28 cellular contexts compared by ENCODE assay signal in the genomic region with DNA sequence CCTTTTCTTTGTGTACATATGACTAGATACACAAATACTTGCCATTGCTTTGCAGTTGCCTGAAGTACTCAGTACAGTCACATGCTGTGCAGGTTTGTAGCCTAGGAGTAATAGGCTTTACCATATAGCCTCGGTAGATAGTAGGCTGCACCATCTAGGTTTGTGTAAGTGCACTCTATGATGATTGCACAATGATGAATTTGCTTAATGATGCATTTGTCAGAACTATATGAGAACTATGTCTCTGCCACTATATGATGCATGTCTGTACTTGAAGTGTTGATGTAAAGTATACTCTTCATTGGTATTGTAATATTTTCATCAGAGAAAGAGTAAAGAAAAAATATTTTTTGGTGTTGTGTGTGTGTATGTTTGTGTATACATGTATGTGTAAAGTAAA.
"Had no signal": no experiment of that assay in that cellular context is flagged by ENCODE, and none has a peak within 500 bp of the region (broad histone marks: within the 10 kb centered on the region; RNA-seq: fewer than 3 reads in every experiment).

No MANE protein-coding gene starts in this region.

- H3K27ac ChIP-seq: neural progenitor cell, ovary, parathyroid adenoma, psoas muscle, right lobe of liver, sigmoid colon, stomach, thoracic aorta, thyroid gland, tibial nerve, upper lobe of left lung, vagina had no signal

- H3K4me1 Mint-ChIP-seq: nephron; neural progenitor cell; stimulated activated effector memory CD8-positive, alpha-beta T cell treated with anti-CD3 and anti-CD28 coated beads, Interleukin-12 subunit alpha, Interleukin-12 subunit beta, amount 100 ng/mL, for 72 hours; stimulated activated naive B cell treated with anti-CD40 and anti-IgM and Interleukin-4, amounts not matched to agents 10 μg/mL and 1 μg/mL and 100 μg/mL, for 72 hours had no signal

- H3K27ac Mint-ChIP-seq: nephron; neural progenitor cell; progenitor cell of endocrine pancreas; stimulated activated effector memory CD8-positive, alpha-beta T cell treated with anti-CD3 and anti-CD28 coated beads, Interleukin-12 subunit alpha, Interleukin-12 subunit beta, amount 100 ng/mL, for 72 hours; stimulated activated naive B cell treated with anti-CD40 and anti-IgM and Interleukin-4, amounts not matched to agents 10 μg/mL and 1 μg/mL and 100 μg/mL, for 72 hours; stimulated activated naive CD8-positive, alpha-beta T cell treated with anti-CD3 and anti-CD28 coated beads, Interleukin-15, Interleukin-2, amounts not matched to agents 100 ng/mL and 50 ng/mL, for 24 hours had no signal

- ATAC-seq: psoas muscle; right cardiac atrium; right lobe of liver; stimulated activated effector memory CD8-positive, alpha-beta T cell treated with anti-CD3 and anti-CD28 coated beads, Interleukin-12 subunit alpha, Interleukin-12 subunit beta, amount 100 ng/mL, for 72 hours; stimulated activated naive B cell treated with anti-CD40 and anti-IgM and Interleukin-4, amounts not matched to agents 10 μg/mL and 1 μg/mL and 100 μg/mL, for 72 hours had no signal

- H3K9me3 ChIP-seq: ovary, psoas muscle, right lobe of liver, sigmoid colon, stomach, thoracic aorta, thyroid gland, tibial nerve, upper lobe of left lung, vagina had no signal

- H3K36me3 Mint-ChIP-seq: neural progenitor cell; stimulated activated naive B cell treated with anti-CD40 and anti-IgM and Interleukin-4, amounts not matched to agents 10 μg/mL and 1 μg/mL and 100 μg/mL, for 72 hours had no signal

- H3K36me3 ChIP-seq: neural progenitor cell, ovary, right lobe of liver, sigmoid colon, stomach, thoracic aorta, thyroid gland, tibial nerve, upper lobe of left lung, vagina had no signal

- H3K9me3 Mint-ChIP-seq: nephron; neural progenitor cell; stimulated activated naive CD8-positive, alpha-beta T cell treated with anti-CD3 and anti-CD28 coated beads, Interleukin-15, Interleukin-2, amounts not matched to agents 100 ng/mL and 50 ng/mL, for 24 hours had no signal

- H3K4me1 ChIP-seq: neural progenitor cell, parathyroid adenoma, psoas muscle, right lobe of liver, sigmoid colon, stomach, thyroid gland, tibial nerve, upper lobe of left lung, vagina had no signal

- H3K4me3 Mint-ChIP-seq: nephron; neural progenitor cell; stimulated activated effector memory CD8-positive, alpha-beta T cell treated with anti-CD3 and anti-CD28 coated beads, Interleukin-12 subunit alpha, Interleukin-12 subunit beta, amount 100 ng/mL, for 72 hours; stimulated activated naive B cell treated with anti-CD40 and anti-IgM and Interleukin-4, amounts not matched to agents 10 μg/mL and 1 μg/mL and 100 μg/mL, for 72 hours; stimulated activated naive CD8-positive, alpha-beta T cell treated with anti-CD3 and anti-CD28 coated beads, Interleukin-15, Interleukin-2, amounts not matched to agents 100 ng/mL and 50 ng/mL, for 24 hours had no signal

- DNase-seq: occipital lobe; ovary; posterior cingulate gyrus; psoas muscle; right cardiac atrium; right lobe of liver; sigmoid colon; small intestine; stimulated activated CD4-positive, alpha-beta T cell treated with anti-CD3 and anti-CD28 coated beads, Interleukin-15, amount 100 ng/mL, for 24 hours; stimulated activated CD4-positive, alpha-beta T cell treated with anti-CD3 and anti-CD28 coated beads, Interleukin-2, amount 100 ng/mL, for 24 hours; stimulated activated CD4-positive, alpha-beta T cell treated with anti-CD3 and anti-CD28 coated beads, Interleukin-2, amount 100 ng/mL, for 48 hours; stimulated activated CD4-positive, alpha-beta T cell treated with anti-CD3 and anti-CD28 coated beads, Interleukin-4, amount 100 ng/mL, for 24 hours; stimulated activated naive B cell treated with anti-CD40 and anti-IgM and Interleukin-4, amounts not matched to agents 10 μg/mL and 1 μg/mL and 100 μg/mL, for 72 hours; stimulated activated naive CD4-positive, alpha-beta T cell treated with Interleukin-2 at 50 U/mL for 16 hours; stomach; thyroid gland; trophoblast cell; upper lobe of left lung had no signal

- FAIRE-seq: small intestine, urothelium cell line had no signal

- H3K4me3 ChIP-seq: neural progenitor cell, ovary, psoas muscle, right lobe of liver, sigmoid colon, stomach, thoracic aorta, thyroid gland, tibial nerve, upper lobe of left lung, vagina had no signal

- H3K27me3 Mint-ChIP-seq: progenitor cell of endocrine pancreas; stimulated activated naive B cell treated with anti-CD40 and anti-IgM and Interleukin-4, amounts not matched to agents 10 μg/mL and 1 μg/mL and 100 μg/mL, for 72 hours; stimulated activated naive CD8-positive, alpha-beta T cell treated with anti-CD3 and anti-CD28 coated beads, Interleukin-15, Interleukin-2, amounts not matched to agents 100 ng/mL and 50 ng/mL, for 24 hours had no signal

- H3K27me3 ChIP-seq: neural progenitor cell, ovary, right lobe of liver, sigmoid colon, stomach, thyroid gland, tibial nerve, upper lobe of left lung, vagina had no signal
